18 cellular contexts compared by ENCODE assay signal in the genomic region with DNA sequence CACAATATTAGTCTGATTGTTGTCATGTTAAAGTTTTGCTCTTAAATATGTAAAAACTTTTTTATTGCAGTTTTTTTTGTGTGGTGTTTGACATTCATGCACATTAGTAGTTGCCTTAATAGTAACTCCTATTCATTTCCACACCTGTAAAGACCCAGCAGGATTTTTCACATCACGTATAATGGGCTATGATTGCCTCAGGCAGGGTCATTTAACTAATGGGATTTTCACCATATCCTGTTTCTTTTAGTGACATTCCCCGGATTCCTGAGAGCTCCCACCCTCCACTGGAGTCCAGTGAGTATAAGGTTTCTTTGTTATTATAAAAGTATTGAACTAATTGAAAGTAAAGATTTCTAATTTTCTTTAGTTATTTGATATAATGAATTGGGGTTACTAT.
A peak's percentile ranks its signal among the peaks of the same experiment; 100 is the strongest.
DNase-seq lines count a peak whose midpoint lies in the region; ATAC-seq, FAIRE-seq and TF ChIP-seq lines count a peak whose summit lies in the region.
"Had no signal": no experiment of that assay in that cellular context is flagged by ENCODE, and none has a peak within 500 bp of the region (broad histone marks: within the 10 kb centered on the region; RNA-seq: fewer than 3 reads in every experiment).

No MANE protein-coding gene starts in this region.

- in situ Hi-C loops in IMR-90 (cut with MboI; ENCODE audit: low sequenced_read_pairs), result no loop called here

- no peak overlapping the region for H2BK20ac ChIP-seq in IMR-90 (ENCODE audit: low read depth, low read length)

- TF ChIP-seq RAD21 in IMR-90 (IDR thresholded peaks at IDR 0.05; ENCODE audit: low read length), result no peak

- ATAC-seq in IMR-90 (ENCODE audit: low read depth) (no peak), pancreas (no peak)
- ATAC-seq: mucosa of descending colon had no signal

- H3K27me3 ChIP-seq in IMR-90 (ENCODE audit: control insufficient read depth, insufficient read depth, low read length) (no peaks in the 10 kb centered on the region), pancreas (no peaks in the 10 kb centered on the region)
- H3K27me3 ChIP-seq: ascending aorta had no signal

- no peak overlapping the region for H3K14ac ChIP-seq in IMR-90 (replicated peaks; ENCODE audit: low read depth, low read length)

- no peak overlapping the region for H3K18ac ChIP-seq in IMR-90 (ENCODE audit: low read depth, low read length)

- H3K4me3 ChIP-seq in IMR-90 (ENCODE audit: insufficient read depth, low read depth, low read length) (no peak overlapping the region), pancreas (no peak overlapping the region)
- H3K4me3 ChIP-seq: ascending aorta, coronary artery, mucosa of descending colon had no signal

- H3K9me1 ChIP-seq in IMR-90 (ENCODE audit: insufficient read depth, low read length), result no peaks in the 10 kb centered on the region

- H4K91ac ChIP-seq in IMR-90 (ENCODE audit: insufficient read depth, low read depth, low read length), result no peak overlapping the region

- H3K9me3 ChIP-seq in IMR-90 (ENCODE audit: control insufficient read depth, insufficient read depth, low read length) (no peaks in the 10 kb centered on the region), pancreas (no peaks in the 10 kb centered on the region)
- H3K9me3 ChIP-seq: ascending aorta, mucosa of descending colon had no signal

- H3K27ac ChIP-seq in IMR-90 (ENCODE audit: insufficient read depth, low read length), result no peak overlapping the region
- H3K27ac ChIP-seq in pancreas, result no peak overlapping the region
- H3K27ac ChIP-seq: ascending aorta, coronary artery had no signal

- no peak overlapping the region for H3K23ac ChIP-seq in IMR-90 (ENCODE audit: low read depth, low read length)

- dilution Hi-C loops in IMR-90 (cut with HindIII; ENCODE audit: low sequenced_read_pairs, unreplicated experiment), result no loop called here

- TF ChIP-seq POLR2A in IMR-90 (IDR thresholded peaks at IDR 0.05; ENCODE audit: low read depth, low read length), result no peak

- H4K8ac ChIP-seq in IMR-90 (ENCODE audit: low read depth in 2 of 2, low read length in 2 of 2), result no peak overlapping the region

- H3K79me1 ChIP-seq in IMR-90 (ENCODE audit: low read depth in 1 of 2, low read length in 2 of 2), result no peaks in the 10 kb centered on the region

- H3K4ac ChIP-seq in IMR-90 (ENCODE audit: low read depth, low read length), result no peak overlapping the region

- BruUV-seq in IMR-90 (replicated peaks; lab: Mats Ljungman, UMichigan), result no TSS peak

- H3K4me1 ChIP-seq in IMR-90 (ENCODE audit: control insufficient read depth, insufficient read depth, low read length), result peaks cover 2% of the 10 kb centered on the region; the same call in 1 of the 2 replicates
- no peaks in the 10 kb centered on the region for H3K4me1 ChIP-seq in pancreas
- H3K4me1 ChIP-seq: ascending aorta had no signal

- CTCF ChIA-PET in IMR-90 (lab: Yijun Ruan, JAX), result no interaction called here

- no peak overlapping the region for H3K4me2 ChIP-seq in IMR-90 (ENCODE audit: low read depth, low read length)

- no peak overlapping the region for H3K56ac ChIP-seq in IMR-90 (ENCODE audit: extremely low read depth, insufficient read depth, low read length)

- no peak overlapping the region for H2AK5ac ChIP-seq in IMR-90 (ENCODE audit: low read depth, low read length)

- POLR2A ChIA-PET in IMR-90 (lab: Charles Lee; ENCODE audit: unreplicated experiment), result no interaction called here

- WGBS in IMR-90 (ENCODE audit: extremely low coverage in 2 of 2, insufficient read length in 1 of 2), 2 experiments, result no CpG with 5 or more reads among the region's 2 CpGs
- 64 to 68% methylated on average over 2 of the region's 2 CpGs for WGBS in pancreas, 2 donors

- H3K9ac ChIP-seq in IMR-90 (ENCODE audit: low read depth, low read length), result no peak overlapping the region

- H2BK120ac ChIP-seq in IMR-90 (ENCODE audit: low read depth, low read length), result no peak overlapping the region

- H2AK9ac ChIP-seq in IMR-90 (replicated peaks; ENCODE audit: low read depth, low read length, poor library complexity), result no peak overlapping the region

- no peak for FAIRE-seq in pancreas (lab: Jason Lieb, UNC)

- intact Hi-C loops in IMR-90 (cut with micrococcal nuclease), result loop anchor here (10.0 kb wide), 1 partner anchor 111 kb away; no protein-coding TSS in a partner anchor
- intact Hi-C loops in pancreas (cut with DNase I), result no loop called here

- H3K36me3 ChIP-seq in IMR-90 (ENCODE audit: control insufficient read depth, insufficient read depth, low read length) (no peaks in the 10 kb centered on the region), pancreas (no peaks in the 10 kb centered on the region)
- H3K36me3 ChIP-seq: ascending aorta had no signal

- H4K5ac ChIP-seq in IMR-90 (ENCODE audit: low read depth, low read length), result no peak overlapping the region

- H2BK15ac ChIP-seq in IMR-90 (ENCODE audit: low read depth, low read length), result no peak overlapping the region

- TF ChIP-seq CTCF in IMR-90 (conservative IDR thresholded peaks at IDR 0.05; ENCODE audit: low read depth, low read length), result no peak
- no peak for TF ChIP-seq CTCF in pancreas (IDR thresholded peaks at IDR 0.05)

- H2BK5ac ChIP-seq in IMR-90 (ENCODE audit: low read depth, low read length, poor library complexity, severe bottlenecking), result no peak overlapping the region

- DNase-seq in ELF-1 (ENCODE audit: low read depth, low spot score), result peak; percentile 26
- peak; percentile 3 for DNase-seq in IMR-90
- peak; percentile 47 for DNase-seq in astrocyte of the hippocampus (ENCODE audit: low read depth, low spot score)
- DNase-seq in left kidney (ENCODE audit: low read depth, low spot score), result peak; percentile 78
- no peak for DNase-seq in pancreas
- DNase-seq in cerebellar cortex (ENCODE audit: low spot score), result no peak
- DNase-seq in NOMO-1 treated with dmso at 0.1 percent for 144 hours (lab: John Stamatoyannopoulos, UW; ENCODE audit: unreplicated experiment), result no peak
- DNase-seq: activated naive CD4-positive, alpha-beta T cell; erythroblast; KBM-7; kidney glomerular epithelial cell; mucosa of descending colon; NCI-H1105; occipital lobe; substantia nigra; T-helper 9 cell had no signal

- H2AFZ ChIP-seq in IMR-90 (replicated peaks; ENCODE audit: low read length, poor library complexity), result no peak overlapping the region

- H4K20me1 ChIP-seq in IMR-90 (ENCODE audit: insufficient read depth, low read length), result no peaks in the 10 kb centered on the region

TF ChIP-seq in IMR-90, 13 proteins besides CTCF, POLR2A, EP300 and RAD21:
- TF ChIP-seq MXI1 (IDR thresholded peaks at IDR 0.05; ENCODE audit: borderline replicate concordance, low read depth, low read length), result no peak
- no peak for TF ChIP-seq USF2 (IDR thresholded peaks at IDR 0.05; ENCODE audit: low read depth, low read length)
- TF ChIP-seq BHLHE40 (IDR thresholded peaks at IDR 0.05; ENCODE audit: low read depth, low read length), result no peak
- TF ChIP-seq SMC3 (IDR thresholded peaks at IDR 0.05; ENCODE audit: low read depth, low read length), result no peak
- TF ChIP-seq RFX5 (IDR thresholded peaks at IDR 0.05; ENCODE audit: low read depth, low read length), result no peak
- TF ChIP-seq FOS (IDR thresholded peaks at IDR 0.05; ENCODE audit: low read depth, low read length), result no peak
- no peak for TF ChIP-seq CEBPB (IDR thresholded peaks at IDR 0.05; ENCODE audit: low read depth, low read length)
- no peak for TF ChIP-seq CHD1 (IDR thresholded peaks at IDR 0.05; ENCODE audit: low read depth, low read length)
- TF ChIP-seq RCOR1 (IDR thresholded peaks at IDR 0.05; ENCODE audit: insufficient replicate concordance, low read length), result no peak
- TF ChIP-seq MAZ (IDR thresholded peaks at IDR 0.05; ENCODE audit: borderline replicate concordance, low read depth, low read length), result no peak
- TF ChIP-seq MAFK (IDR thresholded peaks at IDR 0.05; ENCODE audit: low read depth, low read length), result no peak
- TF ChIP-seq ELK1 (IDR thresholded peaks at IDR 0.05; ENCODE audit: borderline replicate concordance, low read depth, low read length), result no peak
- no peak for TF ChIP-seq NFE2L2 (IDR thresholded peaks at IDR 0.05; ENCODE audit: low read depth, low read length)

Comparison
In these comparisons a context has a peak if more than half of its experiments do, and no peak if none do; other contexts are left out.
1. DNase-seq: peak in ELF-1 (single experiment), IMR-90 (single experiment), astrocyte of the hippocampus (single experiment) and left kidney (single experiment); none in pancreas (0 of 6), cerebellar cortex (single experiment) and NOMO-1 treated with dmso at 0.1 percent for 144 hours (single experiment).